In the genomic region with DNA sequence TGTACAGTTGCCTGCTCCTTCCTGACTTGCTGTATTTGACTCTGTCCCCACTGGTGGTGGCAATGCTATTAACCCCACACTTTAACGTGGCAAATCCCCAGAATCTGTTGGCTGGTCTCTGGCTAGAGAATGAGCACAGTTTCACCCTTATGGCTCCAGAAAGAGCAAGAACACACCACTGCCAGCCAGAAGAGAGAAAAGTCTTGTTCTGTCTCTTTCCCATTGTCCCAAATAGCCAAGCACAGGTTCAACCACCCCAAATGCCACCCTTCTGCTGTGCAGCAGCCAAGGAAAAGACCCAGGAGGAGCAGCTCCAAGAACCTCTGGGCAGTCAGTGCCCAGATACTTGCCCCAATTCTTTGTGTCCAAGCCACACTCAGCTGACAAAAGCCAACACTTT, we compare ENCODE assay signal across 18 cellular contexts. TPM values are rescaled to one million over a fixed set of nuclear protein-coding genes. Genes with fewer than 3 reads are reported as not detected.
A peak's percentile ranks its signal among the peaks of the same experiment; 100 is the strongest.
DNase-seq lines count a peak whose midpoint lies in the region; TF ChIP-seq lines count a peak whose summit lies in the region.
"Had no signal": no experiment of that assay in that cellular context is flagged by ENCODE, and none has a peak within 500 bp of the region (broad histone marks: within the 10 kb centered on the region; RNA-seq: fewer than 3 reads in every experiment).

No MANE protein-coding gene starts in this region.

- intact Hi-C loops in adrenal gland (cut with DNase I): no loop called here

- H3K9me3 ChIP-seq in adrenal gland (replicated peaks in 1 of 3): no peaks in the 10 kb centered on the region

- H3K27me3 ChIP-seq in adrenal gland: no peaks in the 10 kb centered on the region

- in situ Hi-C loops in KBM-7 (cut with MboI; ENCODE audit: low pct_unique_long_range_greater_than_20kb, low sequenced_read_pairs): no loop called here

- DNase-seq in adrenal gland (no peak), medulla oblongata (ENCODE audit: extremely low spot score) (peak; percentile 70), pons (ENCODE audit: low spot score) (peak; percentile 37), MV-4-11 (lab: John Stamatoyannopoulos, UW) (no peak), KBM-7 (no peak), CD1c-positive myeloid dendritic cell (ENCODE audit: extremely low spot score) (no peak), NCI-H446 treated with DMSO at 0.1 percent for 48 hours (lab: John Stamatoyannopoulos, UW) (no peak)
- DNase-seq: ACHN; CD4-positive, alpha-beta memory T cell; DMS153; DMS79; GDM1; GOT3; HCEC 1CT had no signal

- WGBS in adrenal gland, 4 donors: 47 to 70% (median 60%) methylated on average over 1 of the region's 1 CpG

- H3K4me1 ChIP-seq in adrenal gland (replicated peaks in 1 of 2): peaks cover 18 to 33% of the 10 kb centered on the region in 2 donors

- no peak overlapping the region for H3K4me3 ChIP-seq in adrenal gland

- no peak for TF ChIP-seq CTCF in adrenal gland (IDR thresholded peaks at IDR 0.05)

- no peaks in the 10 kb centered on the region for H3K36me3 ChIP-seq in adrenal gland (replicated peaks in 1 of 2)

- peak overlapping the region in 3 of 5 donors; percentile 12 to 67 (median 36) for H3K27ac ChIP-seq in adrenal gland
- H3K27ac ChIP-seq: C4-2B, HL-60 had no signal

- TF ChIP-seq POLR2A in adrenal gland (IDR thresholded peaks at IDR 0.05): no peak

RNA-seq across cellular contexts. Expression of a gene that starts 11.3 kb away (rescaled TPM):
- total RNA-seq in adrenal gland: 100 to 1,000 TPM; 129 to 382 (median 230) TPM
- polyA plus RNA-seq in adrenal gland: 100 to 1,000 TPM; 143 to 226 (median 173) TPM
- total RNA-seq: CD4-positive, alpha-beta memory T cell had no signal
- polyA plus RNA-seq: CD4-positive, alpha-beta memory T cell had no signal

RNA-seq across cellular contexts. Expression of a gene that starts 54.9 kb away (rescaled TPM):
- not detected for total RNA-seq in adrenal gland
- 1 to 10 TPM in 1 of 3 donors, under 1 TPM in 1, not detected in 1; 0.64 to 2.0 TPM for polyA plus RNA-seq in adrenal gland
- total RNA-seq: CD4-positive, alpha-beta memory T cell; HT1080 had no signal
- polyA plus RNA-seq: BJ; CD4-positive, alpha-beta memory T cell had no signal

Comparison
In these comparisons a context has a peak if more than half of its experiments do, and no peak if none do; other contexts are left out.
1. DNase-seq: peak in medulla oblongata (single experiment) and pons (single experiment); none in adrenal gland (0 of 7), MV-4-11 (single experiment), KBM-7 (single experiment), CD1c-positive myeloid dendritic cell (single experiment) and NCI-H446 treated with DMSO at 0.1 percent for 48 hours (single experiment).